Comparison of ENCODE assay signal across 14 cellular contexts in genomic region chr17:77529328-77529650, GRCh38.
A peak's percentile ranks its signal among the peaks of the same experiment; 100 is the strongest.
DNase-seq lines count a peak whose midpoint lies in the region; FAIRE-seq and TF ChIP-seq lines count a peak whose summit lies in the region.
"Had no signal": no experiment of that assay in that cellular context is flagged by ENCODE, and none has a peak within 500 bp of the region (broad histone marks: within the 10 kb centered on the region; RNA-seq: fewer than 3 reads in every experiment).

No MANE protein-coding gene starts in this region.

- H3K27me3 Mint-ChIP-seq in nephron progenitor cell (ENCODE audit: low read depth, poor library complexity) = peaks cover 47% of the 10 kb centered on the region

- H3K27ac ChIP-seq in HUES64 (ENCODE audit: low read depth, low read length) (no peak overlapping the region), dorsolateral prefrontal cortex (peak overlapping the region in 48 of 59 donors; percentile 30 to 96 (median 86)), GM23248 (no peak overlapping the region)
- H3K27ac ChIP-seq: heart right ventricle, SJCRH30 had no signal

- TF ChIP-seq POLR2A in H54 (IDR thresholded peaks at IDR 0.05; ENCODE audit: low read depth, low read length) = no peak

- no peaks in the 10 kb centered on the region for H4K20me1 ChIP-seq in GM23248 (ENCODE audit: insufficient read depth)

- no peak overlapping the region for H3K27ac Mint-ChIP-seq in nephron progenitor cell

- no peaks in the 10 kb centered on the region for H3K79me2 ChIP-seq in GM23248 (ENCODE audit: insufficient read depth)

- H3K4me3 ChIP-seq in HUES64 (ENCODE audit: low read length) (peak overlapping the region; percentile 66), dorsolateral prefrontal cortex (peak overlapping the region in 37 of 59 donors; percentile 10 to 70 (median 55)), GM23248 (no peak overlapping the region)
- H3K4me3 ChIP-seq: SJCRH30 had no signal

- H3K9me3 Mint-ChIP-seq in nephron progenitor cell = peaks cover 32% of the 10 kb centered on the region

- H3K36me3 ChIP-seq in ES-I3 (ENCODE audit: insufficient read depth, low read length) (no peaks in the 10 kb centered on the region), HUES64 (ENCODE audit: insufficient read depth, low read length) (no peaks in the 10 kb centered on the region), GM23248 (ENCODE audit: low read depth) (no peaks in the 10 kb centered on the region)
- H3K36me3 ChIP-seq: heart right ventricle, SJCRH30 had no signal

- intact Hi-C loops in dorsolateral prefrontal cortex (cut with DNase I) = no loop called here

- peaks cover 9% of the 10 kb centered on the region for H3K36me3 Mint-ChIP-seq in nephron progenitor cell (ENCODE audit: low read depth)

- H3K4me3 Mint-ChIP-seq in nephron progenitor cell = peak overlapping the region; percentile 71

- DNase-seq in dorsolateral prefrontal cortex (peak in 1 of 10 donors; percentile 18), nephron progenitor cell (no peak), H54 (ENCODE audit: insufficient read length, low spot score) (no peak), MV-4-11 (lab: John Stamatoyannopoulos, UW) (no peak), cerebellar nuclear complex (lab: John Stamatoyannopoulos, UW) (no peak), GM23248 (no peak)
- DNase-seq: cortex of kidney, left colon, SJCRH30 had no signal

- no peaks in the 10 kb centered on the region for H3K4me1 ChIP-seq in ES-I3 (ENCODE audit: insufficient read depth, low read length)
- no peaks in the 10 kb centered on the region for H3K4me1 ChIP-seq in HUES64 (ENCODE audit: insufficient read depth, low read length)
- no peaks in the 10 kb centered on the region for H3K4me1 ChIP-seq in GM23248 (ENCODE audit: insufficient read depth)
- H3K4me1 ChIP-seq: SJCRH30 had no signal

- H3K9me3 ChIP-seq in ES-I3 (ENCODE audit: control insufficient read depth, insufficient read depth, low read length) = peaks cover 7% of the 10 kb centered on the region
- H3K9me3 ChIP-seq in HUES64 (ENCODE audit: insufficient read depth, low read depth, low read length) = peaks cover 16% of the 10 kb centered on the region
- no peaks in the 10 kb centered on the region for H3K9me3 ChIP-seq in GM23248 (ENCODE audit: low read depth)

- H3F3A ChIP-seq in GM23248 (ENCODE audit: insufficient read depth) = no peaks in the 10 kb centered on the region

- 29% methylated on average over 7 of the region's 7 CpGs for WGBS in HUES64
- 42 to 55% methylated on average over 7 of the region's 7 CpGs for WGBS in GM23248 (ENCODE audit: low coverage in 1 of 2, low lambda C conversion rate in 2 of 2, missing lambda C conversion rate in 2 of 2), 2 experiments

- H3K27me3 ChIP-seq in HUES64 (ENCODE audit: insufficient read depth, low read length) (peaks cover 36% of the 10 kb centered on the region), dorsolateral prefrontal cortex (peaks cover 0 to 24% (median 0%) of the 10 kb centered on the region in 45 donors), GM23248 (replicated peaks; ENCODE audit: insufficient read depth) (peaks cover 14% of the 10 kb centered on the region; the same call in 1 of the 2 replicates)
- H3K27me3 ChIP-seq: SJCRH30 had no signal

- no peak overlapping the region for H2AFZ ChIP-seq in GM23248

- H3K9ac ChIP-seq in ES-I3 (ENCODE audit: low read depth, low read length) = peak overlapping the region; percentile 80; the same call in 1 of the 2 replicates
- no peak overlapping the region for H3K9ac ChIP-seq in HUES64 (ENCODE audit: low read depth, low read length)
- no peak overlapping the region for H3K9ac ChIP-seq in GM23248

- H3K4me1 Mint-ChIP-seq in nephron progenitor cell = peaks cover 12% of the 10 kb centered on the region

- TF ChIP-seq CTCF in dorsolateral prefrontal cortex (IDR thresholded peaks at IDR 0.05 in 54 of 56, conservative IDR thresholded peaks at IDR 0.05 in 2 of 56; ENCODE audit: low read depth in 1 of 56, partially characterized antibody in 56 of 56) (no peak), nephron progenitor cell (IDR thresholded peaks at IDR 0.05) (no peak)

- no peaks in the 10 kb centered on the region for H3K9me2 ChIP-seq in GM23248 (ENCODE audit: insufficient read depth)

- in situ Hi-C loops in GM23248 (cut with MboI) = no loop called here

- no peak for FAIRE-seq in H54 (lab: Jason Lieb, UNC)
- FAIRE-seq: G401.6, GM19239 had no signal

- no peak overlapping the region for H3K4me2 ChIP-seq in GM23248 (ENCODE audit: unreplicated experiment)

Comparison
In these comparisons a context has a peak if more than half of its experiments do, and no peak if none do; other contexts are left out.
1. H3K27ac ChIP-seq: peak in dorsolateral prefrontal cortex (48 of 59); none in HUES64 (single experiment) and GM23248 (single experiment).